ENCODE assay signal across 20 cellular contexts in genomic region chr9:124726886-124727285, GRCh38. TPM values are rescaled to one million over a fixed set of nuclear protein-coding genes. Genes with fewer than 3 reads are reported as not detected.
A peak's percentile ranks its signal among the peaks of the same experiment; 100 is the strongest.
DNase-seq lines count a peak whose midpoint lies in the region; ATAC-seq and TF ChIP-seq lines count a peak whose summit lies in the region.
"Had no signal": no experiment of that assay in that cellular context is flagged by ENCODE, and none has a peak within 500 bp of the region (broad histone marks: within the 10 kb centered on the region; RNA-seq: fewer than 3 reads in every experiment).

No MANE protein-coding gene starts in this region.

- H3K9ac ChIP-seq in SK-N-SH, result no peak overlapping the region
- H3K9ac ChIP-seq: BLaER1 had no signal

- DNase-seq in GM23338 (ENCODE audit: low spot score), result no peak
- no peak for DNase-seq in SK-N-SH
- peak; percentile 31 for DNase-seq in epithelial cell of esophagus (ENCODE audit: low read depth)
- no peak for DNase-seq in progenitor cell of endocrine pancreas (ENCODE audit: low spot score, unreplicated experiment)
- DNase-seq in AG20443 (ENCODE audit: low spot score), result no peak
- no peak for DNase-seq in NCI-H2227 treated with DMSO at 0.1 percent for 48 hours (lab: John Stamatoyannopoulos, UW)
- DNase-seq in A172 (ENCODE audit: low spot score), result no peak
- DNase-seq: ACHN; CD4-positive, alpha-beta memory T cell; DMS153; DMS79 treated with DMSO at 0.1 percent for 48 hours; GF-D8; GOT3; H7; KBM-7 had no signal

- peaks cover 24% of the 10 kb centered on the region for H3K36me3 Mint-ChIP-seq in GM23338 (ENCODE audit: low read depth)
- peaks cover 16% of the 10 kb centered on the region for H3K36me3 Mint-ChIP-seq in progenitor cell of endocrine pancreas (ENCODE audit: insufficient read depth)
- H3K36me3 Mint-ChIP-seq: CD4-positive, alpha-beta memory T cell had no signal

- CTCF ChIA-PET in SK-N-SH (lab: Yijun Ruan, JAX), result interaction anchor here (0.9 to 4.6 kb wide), 5 partner anchors 8 to 121 kb away, joined by 3 to 29 read pairs (median 6); no protein-coding TSS in a partner anchor

- no peak for TF ChIP-seq EP300 in SK-N-SH (IDR thresholded peaks at IDR 0.05; ENCODE audit: borderline replicate concordance in 1 of 2, low read depth in 1 of 2, low read length in 1 of 2)

- H3F3A ChIP-seq in GM23338 (replicated peaks; ENCODE audit: low read depth) (no peaks in the 10 kb centered on the region), SK-N-SH (replicated peaks; ENCODE audit: insufficient read depth) (peaks cover 12% of the 10 kb centered on the region)

- peaks cover 4% of the 10 kb centered on the region; the same call in 1 of the 2 replicates for H4K20me1 ChIP-seq in GM23338 (replicated peaks; ENCODE audit: insufficient read depth)
- H4K20me1 ChIP-seq in SK-N-SH (ENCODE audit: insufficient read depth), result no peaks in the 10 kb centered on the region
- H4K20me1 ChIP-seq: BLaER1 had no signal

- no peaks in the 10 kb centered on the region for H3K4me1 ChIP-seq in GM23338 (ENCODE audit: insufficient read depth)
- H3K4me1 ChIP-seq in SK-N-SH (ENCODE audit: control insufficient read depth in 1 of 2, insufficient read depth in 2 of 2, low read depth in 1 of 2, low read length in 1 of 2), result peaks cover 7 to 22% of the 10 kb centered on the region in 2 experiments; a peak in 3 of 4 replicates
- H3K4me1 ChIP-seq: BLaER1 had no signal

- no peak overlapping the region for H3K27ac ChIP-seq in GM23338 (ENCODE audit: low read depth)
- peak overlapping the region in 1 of 2 experiments; percentile 32; a peak in 1 of 4 replicates for H3K27ac ChIP-seq in SK-N-SH (ENCODE audit: low read depth in 2 of 2, low read length in 1 of 2)
- H3K27ac ChIP-seq: BLaER1 had no signal

- H3K4me1 Mint-ChIP-seq in GM23338, result peaks cover 22% of the 10 kb centered on the region
- peaks cover 36% of the 10 kb centered on the region for H3K4me1 Mint-ChIP-seq in progenitor cell of endocrine pancreas (ENCODE audit: low read depth)
- H3K4me1 Mint-ChIP-seq: CD14-positive monocyte; CD4-positive, alpha-beta memory T cell; IgD-negative memory B cell had no signal

- no peak for TF ChIP-seq CTCF in GM23338 (conservative IDR thresholded peaks at IDR 0.05; ENCODE audit: low read depth in 2 of 2)
- TF ChIP-seq CTCF in SK-N-SH (IDR thresholded peaks at IDR 0.05), result no peak
- no peak for TF ChIP-seq CTCF in epithelial cell of esophagus (IDR thresholded peaks at IDR 0.05; ENCODE audit: insufficient read depth, low read depth, low read length, missing control alignments)
- no peak for TF ChIP-seq CTCF in progenitor cell of endocrine pancreas (IDR thresholded peaks at IDR 0.05; ENCODE audit: unreplicated experiment)

- POLR2A ChIA-PET in SK-N-SH (lab: Yijun Ruan, JAX), result no interaction called here

- H3K9me2 ChIP-seq in GM23338 (ENCODE audit: insufficient read depth) (no peaks in the 10 kb centered on the region), SK-N-SH (no peaks in the 10 kb centered on the region)

- ATAC-seq in GM23338, result no peak
- ATAC-seq: HCT116, HepG2 had no signal

- WGBS in SK-N-SH (ENCODE audit: low lambda C conversion rate), result 36% methylated on average over 1 of the region's 1 CpG

- no peaks in the 10 kb centered on the region for H3K9me3 Mint-ChIP-seq in GM23338
- no peaks in the 10 kb centered on the region for H3K9me3 Mint-ChIP-seq in progenitor cell of endocrine pancreas (ENCODE audit: low read depth)
- H3K9me3 Mint-ChIP-seq: CD4-positive, alpha-beta memory T cell; IgD-negative memory B cell had no signal

- no peaks in the 10 kb centered on the region for H3K36me3 ChIP-seq in GM23338 (ENCODE audit: insufficient read depth)
- H3K36me3 ChIP-seq in SK-N-SH (replicated peaks in 1 of 2; ENCODE audit: control insufficient read depth in 1 of 2, insufficient read depth in 2 of 2, low read length in 1 of 2), result peaks cover 0 to 16% of the 10 kb centered on the region in 2 experiments
- H3K36me3 ChIP-seq: BLaER1 had no signal

- H3K4me3 Mint-ChIP-seq in GM23338 (no peak overlapping the region), progenitor cell of endocrine pancreas (ENCODE audit: low read depth) (no peak overlapping the region)
- H3K4me3 Mint-ChIP-seq: CD14-positive monocyte; CD4-positive, alpha-beta memory T cell; IgD-negative memory B cell had no signal

- H3K4me3 ChIP-seq in GM23338 (no peak overlapping the region), SK-N-SH (ENCODE audit: low read depth in 2 of 2, low read length in 1 of 2) (no peak overlapping the region), epithelial cell of esophagus (ENCODE audit: low read length) (no peak overlapping the region)
- H3K4me3 ChIP-seq: BLaER1 had no signal

- no peak for TF ChIP-seq RAD21 in SK-N-SH (IDR thresholded peaks at IDR 0.05; ENCODE audit: low read length)

- no peaks in the 10 kb centered on the region for H3K9me3 ChIP-seq in SK-N-SH
- H3K9me3 ChIP-seq: BLaER1 had no signal

- H3K79me2 ChIP-seq in GM23338 (replicated peaks; ENCODE audit: insufficient read depth), result 0 out of 2 replicates have a peak, but pooled peaks cover 14% of the 10 kb centered on the region
- 0 out of 2 replicates have a peak, but pooled peaks cover 3% of the 10 kb centered on the region for H3K79me2 ChIP-seq in SK-N-SH (ENCODE audit: insufficient read depth)

- H3K27ac Mint-ChIP-seq in GM23338, result peak overlapping the region; percentile 6; the same call in 1 of the 2 replicates
- peak overlapping the region; percentile 65 for H3K27ac Mint-ChIP-seq in progenitor cell of endocrine pancreas
- H3K27ac Mint-ChIP-seq: CD14-positive monocyte; CD4-positive, alpha-beta memory T cell; IgD-negative memory B cell had no signal

- H2AFZ ChIP-seq in GM23338, result no peak overlapping the region
- H2AFZ ChIP-seq in SK-N-SH (ENCODE audit: low read depth), result no peak overlapping the region

- H3K27me3 ChIP-seq in GM23338 (ENCODE audit: insufficient read depth) (no peaks in the 10 kb centered on the region), SK-N-SH (ENCODE audit: insufficient read depth) (no peaks in the 10 kb centered on the region)
- H3K27me3 ChIP-seq: BLaER1 had no signal

- H3K27me3 Mint-ChIP-seq in GM23338 (ENCODE audit: insufficient read depth, low read depth, poor library complexity), result peaks cover 3% of the 10 kb centered on the region
- H3K27me3 Mint-ChIP-seq in progenitor cell of endocrine pancreas, result no peaks in the 10 kb centered on the region
- H3K27me3 Mint-ChIP-seq: IgD-negative memory B cell had no signal

- H3K4me2 ChIP-seq in GM23338 (no peak overlapping the region), SK-N-SH (no peak overlapping the region)
- H3K4me2 ChIP-seq: BLaER1 had no signal

TF ChIP-seq in GM23338, 12 proteins besides CTCF, POLR2A, EP300 and RAD21 (continues in another document):
- TF ChIP-seq EZH2phosphoT487 (IDR thresholded peaks at IDR 0.05; ENCODE audit: unreplicated experiment), result no peak

TF ChIP-seq in SK-N-SH, 30 proteins besides CTCF, POLR2A, EP300 and RAD21:
- TF ChIP-seq USF1 (IDR thresholded peaks at IDR 0.05; ENCODE audit: borderline replicate concordance, low read depth), result no peak
- peak; percentile 20; the same call in 1 of the 2 replicates for TF ChIP-seq FOSL2 (IDR thresholded peaks at IDR 0.05; ENCODE audit: borderline replicate concordance, low read depth)
- TF ChIP-seq CHD2 (IDR thresholded peaks at IDR 0.05; ENCODE audit: low read length, partially characterized antibody), result no peak
- TF ChIP-seq JUND (IDR thresholded peaks at IDR 0.05), result 0 out of 2 replicates have a peak, but pooled peaks have one; percentile 24
- TF ChIP-seq TAF1 (IDR thresholded peaks at IDR 0.05; ENCODE audit: borderline replicate concordance, low read depth, low read length), result no peak

RNA-seq across cellular contexts. Expression of gene NR6A1, which starts 44.2 kb away (rescaled TPM):
- total RNA-seq in GM23338 (2014; rRNA removed; shearing (Covaris generic)), result 125 and 139 TPM in 2 replicates
- polyA plus RNA-seq in GM23338 (2016; fragmentation: Nextera tagmentation; extraction: Ambion mirVana), result 40.9 and 44.2 TPM in 2 replicates
- polyA plus RNA-seq in SK-N-SH (2012; rRNA removed), result 1.2 and 1.4 TPM in 2 replicates
- 0.63 and 1.1 TPM in 2 replicates for polyA plus RNA-seq in SK-N-SH (2012; cell fraction: cytosol; rRNA removed)
- 5.8 and 7.7 TPM in 2 replicates for polyA plus RNA-seq in SK-N-SH (2012; cell fraction: nucleus; rRNA removed)
- 71.6 and 86.4 TPM in 2 replicates for total RNA-seq in progenitor cell of endocrine pancreas
- 0.28 and 1.2 TPM in 2 replicates for total RNA-seq in A172 (2014; rRNA removed; shearing (Covaris generic))
- polyA plus RNA-seq: CD4-positive, alpha-beta memory T cell had no signal

RNA-seq across cellular contexts. Expression of gene OLFML2A, which starts 50.0 kb away (rescaled TPM):
- 6.4 and 6.7 TPM in 2 replicates for total RNA-seq in GM23338 (2014; rRNA removed; shearing (Covaris generic))
- polyA plus RNA-seq in GM23338 (2016; fragmentation: Nextera tagmentation; extraction: Ambion mirVana) (1.1 TPM in 2 replicates), SK-N-SH (2012; rRNA removed) (4.8 and 7.7 TPM in 2 replicates)
- 4.7 and 6.5 TPM in 2 replicates for polyA plus RNA-seq in SK-N-SH (2012; cell fraction: cytosol; rRNA removed)
- polyA plus RNA-seq in SK-N-SH (2012; cell fraction: nucleus; rRNA removed), result 4.8 and 5.3 TPM in 2 replicates
- total RNA-seq in progenitor cell of endocrine pancreas, result 2.2 and 2.5 TPM in 2 replicates
- 12.0 and 18.0 TPM in 2 replicates for total RNA-seq in A172 (2014; rRNA removed; shearing (Covaris generic))
- total RNA-seq: CD4-positive, alpha-beta memory T cell had no signal
- polyA plus RNA-seq: CD4-positive, alpha-beta memory T cell had no signal

Comparison
In these comparisons a context has a peak if more than half of its experiments do, and no peak if none do; other contexts are left out.
1. RNA of gene NR6A1, which starts 44.2 kb away (total RNA-seq): 125 to 139 TPM in GM23338 and 71.6 to 86.4 TPM in progenitor cell of endocrine pancreas; 0.28 to 1.2 TPM in A172; every median in the first group is over 10 times any median in the second.